Comparison of ENCODE assay signal across 8 cellular contexts in genomic region chr5:149605998-149606721, GRCh38. TPM values are rescaled to one million over a fixed set of nuclear protein-coding genes. Genes with fewer than 3 reads are reported as not detected.
A peak's percentile ranks its signal among the peaks of the same experiment; 100 is the strongest.
DNase-seq lines count a peak whose midpoint lies in the region; ATAC-seq and TF ChIP-seq lines count a peak whose summit lies in the region.

No MANE protein-coding gene starts in this region.

- no peak for TF ChIP-seq POLR2A in spleen (IDR thresholded peaks at IDR 0.05)

- H4K20me1 ChIP-seq in PC-3 (ENCODE audit: low read length), result no peaks in the 10 kb centered on the region

- H3K9me2 ChIP-seq in PC-3 (replicated peaks; ENCODE audit: low read length), result no peaks in the 10 kb centered on the region

- H3K4me1 Mint-ChIP-seq in activated naive CD8-positive, alpha-beta T cell treated with anti-CD3 and anti-CD28 coated beads for 36 hours, result peaks cover 5% of the 10 kb centered on the region

- POLR2A ChIA-PET in PC-3 (lab: Charles Lee; ENCODE audit: unreplicated experiment), result interaction anchor here (0.5 to 1.1 kb wide), 3 partner anchors 55 to 463 kb away, joined by 3 to 6 read pairs (median 4); partner anchors contain the start of gene CSNK1A1

- H3K27ac Mint-ChIP-seq in activated naive CD8-positive, alpha-beta T cell treated with anti-CD3 and anti-CD28 coated beads for 36 hours, result no peak overlapping the region

- no peak overlapping the region for H3K4me3 ChIP-seq in PC-3 (ENCODE audit: low read length)
- no peak overlapping the region for H3K4me3 ChIP-seq in foreskin fibroblast (ENCODE audit: low read depth in 1 of 2, low read length in 2 of 2)
- H3K4me3 ChIP-seq in spleen, result peak overlapping the region in 1 of 8 donors; percentile 5

- no peaks in the 10 kb centered on the region for H3K79me2 ChIP-seq in PC-3 (ENCODE audit: low read length)

- H3K4me2 ChIP-seq in PC-3 (ENCODE audit: low read length), result peak overlapping the region; percentile 62

- peak; percentile 96 for ATAC-seq in GM18867 (IDR thresholded peaks at IDR 0.05; ENCODE audit: unreplicated experiment)
- peak; percentile 94 for ATAC-seq in HG02763 (IDR thresholded peaks at IDR 0.05; ENCODE audit: unreplicated experiment)
- ATAC-seq in PC-3, result peak; percentile 97

- peaks cover 42% of the 10 kb centered on the region for H3K4me1 ChIP-seq in PC-3 (ENCODE audit: insufficient read depth, low read length)
- peaks cover 0 to 19% (median 15%) of the 10 kb centered on the region in 6 donors for H3K4me1 ChIP-seq in spleen

- CTCF ChIA-PET in PC-3 (lab: Charles Lee), result interaction anchor here (0.6 to 1.9 kb wide), 2 partner anchors 12 to 41 kb away, joined by 3 to 12 read pairs; no protein-coding TSS in a partner anchor

- H2AFZ ChIP-seq in PC-3 (ENCODE audit: low read length), result no peak overlapping the region

- H3K9me3 ChIP-seq in PC-3 (ENCODE audit: low read length), result no peaks in the 10 kb centered on the region
- H3K9me3 ChIP-seq in spleen, result peaks cover 0 to 3% (median 0%) of the 10 kb centered on the region in 8 donors

- BruUV-seq in PC-3 (replicated peaks; lab: Mats Ljungman, UMichigan), result TSS peak; percentile 61

- H3K27ac ChIP-seq in PC-3 (ENCODE audit: low read length) (peak overlapping the region; percentile 93), spleen (peak overlapping the region in 3 of 8 donors; percentile 8 to 53 (median 17))

- no peak for TF ChIP-seq CTCF in PC-3 (conservative IDR thresholded peaks at IDR 0.05; ENCODE audit: low read depth, low read length)
- TF ChIP-seq CTCF in foreskin fibroblast (IDR thresholded peaks at IDR 0.05; ENCODE audit: low read depth, low read length), result no peak
- no peak for TF ChIP-seq CTCF in spleen (IDR thresholded peaks at IDR 0.05 in 8 of 11, conservative IDR thresholded peaks at IDR 0.05 in 3 of 11)

- 56 to 74% (median 65%) methylated on average over 9 to 11 of the region's 11 CpGs for WGBS in spleen, 5 donors

- intact Hi-C loops in PC-3 (cut with micrococcal nuclease) (loop anchor here (1.0 kb wide), 1 partner anchor 135 kb away; no protein-coding TSS in a partner anchor), spleen (cut with DNase I; ENCODE audit: low total_unique reads) (no loop called here)

- H3K27me3 ChIP-seq in PC-3 (ENCODE audit: low read length) (no peaks in the 10 kb centered on the region), spleen (replicated peaks in 1 of 7) (no peaks in the 10 kb centered on the region)

- no peaks in the 10 kb centered on the region for H3K27me3 Mint-ChIP-seq in activated naive CD8-positive, alpha-beta T cell treated with anti-CD3 and anti-CD28 coated beads for 36 hours

- DNase-seq in PC-3, result peak; percentile 100
- DNase-seq in foreskin fibroblast, result peak; percentile 72 to 92
- no peak for DNase-seq in spleen
- no peak for DNase-seq in activated naive CD8-positive, alpha-beta T cell treated with anti-CD3 and anti-CD28 coated beads for 36 hours
- no peak for DNase-seq in NCI-H345 (lab: John Stamatoyannopoulos, UW)
- no peak for DNase-seq in NCI-H748 treated with DMSO at 0.1 percent for 48 hours (lab: John Stamatoyannopoulos, UW)

- peak overlapping the region; percentile 82 for H3K9ac ChIP-seq in PC-3 (ENCODE audit: low read length)

- H3F3A ChIP-seq in PC-3 (ENCODE audit: low read length, unreplicated experiment), result peaks cover 7% of the 10 kb centered on the region

- H3K4me3 Mint-ChIP-seq in activated naive CD8-positive, alpha-beta T cell treated with anti-CD3 and anti-CD28 coated beads for 36 hours, result no peak overlapping the region

- H3K36me3 ChIP-seq in PC-3 (ENCODE audit: low read depth, low read length) (peaks cover 12% of the 10 kb centered on the region; the same call in 1 of the 2 replicates), spleen (peaks cover 0 to 4% (median 0%) of the 10 kb centered on the region in 6 donors)

- no peaks in the 10 kb centered on the region for H3K9me3 Mint-ChIP-seq in activated naive CD8-positive, alpha-beta T cell treated with anti-CD3 and anti-CD28 coated beads for 36 hours

- H3K36me3 Mint-ChIP-seq in activated naive CD8-positive, alpha-beta T cell treated with anti-CD3 and anti-CD28 coated beads for 36 hours, result no peaks in the 10 kb centered on the region

RNA-seq across cellular contexts. Expression of gene ARHGEF37, which starts 24.9 kb away (rescaled TPM):
- total RNA-seq in PC-3 (2014; rRNA removed) (5.2 and 6.5 TPM in 2 replicates), spleen (1 to 10 TPM in 6 of 7 donors, under 1 TPM in 1; 0.77 to 3.5 (median 1.4) TPM)
- 1 to 10 TPM in 1 of 3 donors, under 1 TPM in 2; 0.99 to 1.3 (median 1.00) TPM for polyA plus RNA-seq in spleen
- total RNA-seq in activated naive CD8-positive, alpha-beta T cell treated with anti-CD3 and anti-CD28 coated beads for 36 hours, result 1 to 10 TPM; 1.4 to 2.3 TPM

RNA-seq across cellular contexts. Expression of gene CSNK1A1, which starts 54.9 kb away (rescaled TPM):
- 500 and 586 TPM in 2 replicates for total RNA-seq in PC-3 (2014; rRNA removed)
- 100 to 1,000 TPM; 165 to 223 (median 196) TPM for total RNA-seq in spleen
- polyA plus RNA-seq in spleen, result 10 to 100 TPM; 31.9 to 64.7 (median 43.4) TPM
- 100 to 1,000 TPM; 182 to 185 TPM for total RNA-seq in activated naive CD8-positive, alpha-beta T cell treated with anti-CD3 and anti-CD28 coated beads for 36 hours

Comparison
In these comparisons a context has a peak if more than half of its experiments do, and no peak if none do; other contexts are left out.
1. DNase-seq: peak in PC-3 (single experiment) and foreskin fibroblast (2 of 2); none in spleen (single experiment), activated naive CD8-positive, alpha-beta T cell treated with anti-CD3 and anti-CD28 coated beads for 36 hours (single experiment), NCI-H345 (single experiment) and NCI-H748 treated with DMSO at 0.1 percent for 48 hours (single experiment).
2. Peak in every context shown above with its lines, with median percentiles within 50 percentile points of each other: ATAC-seq.